In the genomic region with DNA sequence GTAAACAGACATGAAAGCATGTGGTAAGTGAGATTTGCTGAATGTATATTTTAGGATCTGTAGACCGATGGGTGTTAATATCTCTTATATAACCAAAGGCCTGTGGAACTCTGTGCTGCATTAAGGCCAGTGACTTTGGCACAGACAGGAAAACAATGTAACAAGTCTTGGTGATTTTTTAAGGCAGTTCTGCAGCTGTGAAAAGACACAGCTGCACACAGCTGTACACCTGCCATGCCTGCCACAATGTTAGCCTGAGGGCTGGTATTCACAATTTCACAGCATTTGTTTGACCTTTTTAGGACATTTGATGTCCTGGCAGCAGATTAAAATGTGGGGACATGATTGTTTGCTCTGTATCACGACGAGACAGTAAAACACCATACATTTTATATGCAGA, we compare ENCODE assay signal across 2 cellular contexts.
TF ChIP-seq lines count a peak whose summit lies in the region.

No MANE protein-coding gene starts in this region.

TF ChIP-seq in endothelial cell of umbilical vein, 7 proteins besides CTCF, POLR2A, EP300 and RAD21:
- TF ChIP-seq JUN (IDR thresholded peaks at IDR 0.05; ENCODE audit: borderline replicate concordance, insufficient read depth, insufficient read length, low read depth) (no peak), EZH2 (IDR thresholded peaks at IDR 0.05; ENCODE audit: borderline replicate concordance, low read depth, low read length, severe bottlenecking) (no peak), POLR2AphosphoS5 (IDR thresholded peaks at IDR 0.05; ENCODE audit: insufficient read depth, low read depth, low read length) (no peak), GATA2 (IDR thresholded peaks at IDR 0.05; ENCODE audit: insufficient read depth, insufficient read length, low read depth, low read length) (no peak), FOS (IDR thresholded peaks at IDR 0.05; ENCODE audit: borderline replicate concordance, insufficient read depth, low read length) (no peak), MYC (IDR thresholded peaks at IDR 0.05; ENCODE audit: low read depth, low read length) (no peak)
- TF ChIP-seq, protein P1, sequence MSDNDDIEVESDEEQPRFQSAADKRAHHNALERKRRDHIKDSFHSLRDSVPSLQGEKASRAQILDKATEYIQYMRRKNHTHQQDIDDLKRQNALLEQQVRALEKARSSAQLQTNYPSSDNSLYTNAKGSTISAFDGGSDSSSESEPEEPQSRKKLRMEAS (IDR thresholded peaks at IDR 0.05; ENCODE audit: insufficient read depth, insufficient read length) = no peak

TF ChIP-seq in neural cell, 6 proteins besides CTCF, POLR2A, EP300 and RAD21 (continued from another document):
- TF ChIP-seq, protein P2, sequence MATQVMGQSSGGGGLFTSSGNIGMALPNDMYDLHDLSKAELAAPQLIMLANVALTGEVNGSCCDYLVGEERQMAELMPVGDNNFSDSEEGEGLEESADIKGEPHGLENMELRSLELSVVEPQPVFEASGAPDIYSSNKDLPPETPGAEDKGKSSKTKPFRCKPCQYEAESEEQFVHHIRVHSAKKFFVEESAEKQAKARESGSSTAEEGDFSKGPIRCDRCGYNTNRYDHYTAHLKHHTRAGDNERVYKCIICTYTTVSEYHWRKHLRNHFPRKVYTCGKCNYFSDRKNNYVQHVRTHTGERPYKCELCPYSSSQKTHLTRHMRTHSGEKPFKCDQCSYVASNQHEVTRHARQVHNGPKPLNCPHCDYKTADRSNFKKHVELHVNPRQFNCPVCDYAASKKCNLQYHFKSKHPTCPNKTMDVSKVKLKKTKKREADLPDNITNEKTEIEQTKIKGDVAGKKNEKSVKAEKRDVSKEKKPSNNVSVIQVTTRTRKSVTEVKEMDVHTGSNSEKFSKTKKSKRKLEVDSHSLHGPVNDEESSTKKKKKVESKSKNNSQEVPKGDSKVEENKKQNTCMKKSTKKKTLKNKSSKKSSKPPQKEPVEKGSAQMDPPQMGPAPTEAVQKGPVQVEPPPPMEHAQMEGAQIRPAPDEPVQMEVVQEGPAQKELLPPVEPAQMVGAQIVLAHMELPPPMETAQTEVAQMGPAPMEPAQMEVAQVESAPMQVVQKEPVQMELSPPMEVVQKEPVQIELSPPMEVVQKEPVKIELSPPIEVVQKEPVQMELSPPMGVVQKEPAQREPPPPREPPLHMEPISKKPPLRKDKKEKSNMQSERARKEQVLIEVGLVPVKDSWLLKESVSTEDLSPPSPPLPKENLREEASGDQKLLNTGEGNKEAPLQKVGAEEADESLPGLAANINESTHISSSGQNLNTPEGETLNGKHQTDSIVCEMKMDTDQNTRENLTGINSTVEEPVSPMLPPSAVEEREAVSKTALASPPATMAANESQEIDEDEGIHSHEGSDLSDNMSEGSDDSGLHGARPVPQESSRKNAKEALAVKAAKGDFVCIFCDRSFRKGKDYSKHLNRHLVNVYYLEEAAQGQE (IDR thresholded peaks at IDR 0.05; ENCODE audit: borderline replicate concordance) = no peak
- TF ChIP-seq SMC3 (conservative IDR thresholded peaks at IDR 0.05; ENCODE audit: poor library complexity) (no peak), MXI1 (conservative IDR thresholded peaks at IDR 0.05; ENCODE audit: poor library complexity, severe bottlenecking) (no peak), EZH2 (IDR thresholded peaks at IDR 0.05; ENCODE audit: borderline replicate concordance, insufficient read depth, low read length, poor library complexity, severe bottlenecking) (no peak)
